ENCODE assay signal across 8 cellular contexts in the genomic region with DNA sequence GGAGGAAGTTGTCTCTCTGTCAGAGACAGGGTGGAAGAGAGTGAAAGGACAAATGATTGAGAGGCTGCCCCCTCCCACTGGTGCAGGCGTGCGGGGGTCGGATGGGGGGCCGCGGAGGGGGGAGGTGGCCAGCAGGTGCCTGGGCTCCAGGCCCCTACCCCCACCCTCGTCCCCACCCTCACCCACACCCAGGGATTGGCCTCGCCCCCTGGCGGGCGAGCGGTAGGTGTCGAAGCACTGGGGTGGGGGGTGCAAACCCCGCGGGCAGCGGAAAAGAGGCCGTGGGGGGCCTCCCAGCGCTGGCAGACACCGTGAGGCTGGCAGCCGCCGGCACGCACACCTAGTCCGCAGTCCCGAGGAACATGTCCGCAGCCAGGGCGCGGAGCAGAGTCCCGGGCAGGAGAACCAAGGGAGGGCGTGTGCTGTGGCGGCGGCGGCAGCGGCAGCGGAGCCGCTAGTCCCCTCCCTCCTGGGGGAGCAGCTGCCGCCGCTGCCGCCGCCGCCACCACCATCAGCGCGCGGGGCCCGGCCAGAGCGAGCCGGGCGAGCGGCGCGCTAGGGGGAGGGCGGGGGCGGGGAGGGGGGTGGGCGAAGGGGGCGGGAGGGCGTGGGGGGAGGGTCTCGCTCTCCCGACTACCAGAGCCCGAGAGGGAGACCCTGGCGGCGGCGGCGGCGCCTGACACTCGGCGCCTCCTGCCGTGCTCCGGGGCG. TPM values are rescaled to one million over a fixed set of nuclear protein-coding genes. Genes with fewer than 3 reads are reported as not detected.
DNase-seq lines count a peak whose midpoint lies in the region; ATAC-seq and TF ChIP-seq lines count a peak whose summit lies in the region.

A gene (plus strand): TSS at position 682 of the 711 bp plus-strand sequence. CDS start 32 bp downstream, outside the sequence.

- peak; percentile 68 for TF ChIP-seq CTCF in PC-3 (conservative IDR thresholded peaks at IDR 0.05; ENCODE audit: low read depth, low read length)
- TF ChIP-seq CTCF in esophagus squamous epithelium (IDR thresholded peaks at IDR 0.05) = peak; percentile 57 to 75 (median 72)

- H3K9ac ChIP-seq in PC-3 (ENCODE audit: low read length) = peak within 1 kb of the TSS; percentile 23; the same call in 1 of the 2 replicates

- H3K4me3 ChIP-seq in CD4-positive, alpha-beta memory T cell (ENCODE audit: low read length in 2 of 2) = peak within 1 kb of the TSS; percentile 71 to 99
- H3K4me3 ChIP-seq in PC-3 (ENCODE audit: low read length) (peak within 1 kb of the TSS; percentile 83), esophagus squamous epithelium (peak within 1 kb of the TSS; percentile 74 to 97 (median 84))

- H3K27ac Mint-ChIP-seq in CD4-positive, alpha-beta memory T cell = peak within 1 kb of the TSS; percentile 96 to 99 (median 98)
- H3K27ac Mint-ChIP-seq in activated T-cell treated with anti-CD3 and anti-CD28 coated beads, Interleukin-2, amount 50 U/mL, for 72 hours = peak within 1 kb of the TSS; percentile 99
- H3K27ac Mint-ChIP-seq in naive B cell = peak within 1 kb of the TSS; percentile 94 to 98 (median 98)
- H3K27ac Mint-ChIP-seq in stimulated activated naive B cell treated with anti-CD40 and anti-IgM and Interleukin-4, amounts not matched to agents 10 μg/mL and 1 μg/mL and 100 μg/mL, for 72 hours = peak within 1 kb of the TSS; percentile 95

- WGBS in esophagus squamous epithelium, 2 donors = 0% methylated on average over 2 of the region's 66 CpGs; no CpG with 5 or more reads in 1 of the 2 donors

- H3K9me3 Mint-ChIP-seq in CD4-positive, alpha-beta memory T cell = peaks cover 0 to 2% (median 0%) of the 10 kb centered on the region in 8 donors
- H3K9me3 Mint-ChIP-seq in activated T-cell treated with anti-CD3 and anti-CD28 coated beads, Interleukin-2, amount 50 U/mL, for 72 hours = no peaks in the 10 kb centered on the region
- no peaks in the 10 kb centered on the region for H3K9me3 Mint-ChIP-seq in naive B cell
- H3K9me3 Mint-ChIP-seq in stimulated activated naive B cell treated with anti-CD40 and anti-IgM and Interleukin-4, amounts not matched to agents 10 μg/mL and 1 μg/mL and 100 μg/mL, for 72 hours = no peaks in the 10 kb centered on the region

- peak within 1 kb of the TSS; percentile 91 for H2AFZ ChIP-seq in PC-3 (ENCODE audit: low read length)

- POLR2A ChIA-PET in CD4-positive, alpha-beta memory T cell (lab: Charles Lee; ENCODE audit: partially characterized antibody) = interaction anchor here (0.6 to 5.6 kb wide), 12 partner anchors 11 to 145 kb away, joined by 3 to 62 read pairs (median 9); a partner anchor contains a TSS
- POLR2A ChIA-PET in PC-3 (lab: Charles Lee; ENCODE audit: unreplicated experiment) = no interaction called here

- H4K20me1 ChIP-seq in PC-3 (ENCODE audit: low read length) = no peaks in the 10 kb centered on the region

- H3K4me1 ChIP-seq in CD4-positive, alpha-beta memory T cell (ENCODE audit: insufficient read depth, low read length) = peaks cover 51% of the 10 kb centered on the region
- H3K4me1 ChIP-seq in PC-3 (ENCODE audit: insufficient read depth, low read length) (peaks cover 19% of the 10 kb centered on the region; the same call in 1 of the 2 replicates), esophagus squamous epithelium (peaks cover 27 to 51% (median 28%) of the 10 kb centered on the region in 3 donors)

- peak within 1 kb of the TSS; percentile 86 for H3K27ac ChIP-seq in CD4-positive, alpha-beta memory T cell (ENCODE audit: low read depth, low read length)
- H3K27ac ChIP-seq in PC-3 (ENCODE audit: low read length) = no peak within 1 kb of the TSS
- H3K27ac ChIP-seq in esophagus squamous epithelium = peak within 1 kb of the TSS; percentile 95 to 99 (median 96)

- no TSS peak for BruUV-seq in PC-3 (replicated peaks; lab: Mats Ljungman, UMichigan)

- peak in 2 of 4 donors; percentile 51 to 74 for TF ChIP-seq POLR2A in esophagus squamous epithelium (IDR thresholded peaks at IDR 0.05)

- no peaks in the 10 kb centered on the region for H3K27me3 ChIP-seq in CD4-positive, alpha-beta memory T cell (ENCODE audit: insufficient read depth, low read length)
- H3K27me3 ChIP-seq in PC-3 (ENCODE audit: low read length) (no peaks in the 10 kb centered on the region), esophagus squamous epithelium (no peaks in the 10 kb centered on the region)

- intact Hi-C loops in CD4-positive, alpha-beta memory T cell (cut with micrococcal nuclease) = loop anchor here (1.0 to 10.0 kb wide), 7 partner anchors 15 to 895 kb away; a partner anchor contains a TSS
- intact Hi-C loops in PC-3 (cut with micrococcal nuclease) = loop anchor here (1.0 to 5.0 kb wide), 5 partner anchors 68 to 151 kb away; a partner anchor contains a TSS
- intact Hi-C loops in esophagus squamous epithelium (cut with DNase I) = loop anchor here (2.0 to 10.0 kb wide), 2 partner anchors 93 to 145 kb away; a partner anchor contains a TSS

- peak within 1 kb of the TSS; percentile 99 for H3K4me2 ChIP-seq in PC-3 (ENCODE audit: low read length)

- peaks cover 0 to 17% of the 10 kb centered on the region in 2 donors for H3K36me3 Mint-ChIP-seq in CD4-positive, alpha-beta memory T cell
- H3K36me3 Mint-ChIP-seq in activated T-cell treated with anti-CD3 and anti-CD28 coated beads, Interleukin-2, amount 50 U/mL, for 72 hours (ENCODE audit: insufficient read depth in 2 of 2) = no peaks in the 10 kb centered on the region
- no peaks in the 10 kb centered on the region for H3K36me3 Mint-ChIP-seq in naive B cell
- no peaks in the 10 kb centered on the region for H3K36me3 Mint-ChIP-seq in stimulated activated naive B cell treated with anti-CD40 and anti-IgM and Interleukin-4, amounts not matched to agents 10 μg/mL and 1 μg/mL and 100 μg/mL, for 72 hours

- ATAC-seq in GM19372 (IDR thresholded peaks at IDR 0.05; ENCODE audit: low read depth, unreplicated experiment) (peak; percentile 51), HG03558 (IDR thresholded peaks at IDR 0.05; ENCODE audit: extremely low read depth, unreplicated experiment) (peak; percentile 34), PC-3 (peak; percentile 63), naive B cell (ENCODE audit: low read depth in 2 of 2) (peak; percentile 71 to 73)
- ATAC-seq in activated T-cell treated with anti-CD3 and anti-CD28 coated beads, Interleukin-2, amount 50 U/mL, for 72 hours (replicated peaks in 1 of 2) = peak; percentile 72 to 79
- peak; percentile 75 to 81 for ATAC-seq in stimulated activated naive B cell treated with anti-CD40 and anti-IgM and Interleukin-4, amounts not matched to agents 10 μg/mL and 1 μg/mL and 100 μg/mL, for 72 hours (replicated peaks)

- peak; percentile 81 to 88 (median 84) for DNase-seq in CD4-positive, alpha-beta memory T cell
- peak; percentile 74 for DNase-seq in PC-3
- peak; percentile 85 for DNase-seq in activated T-cell treated with anti-CD3 and anti-CD28 coated beads, Interleukin-2, amount 50 U/mL, for 72 hours
- peak; percentile 22 for DNase-seq in esophagus squamous epithelium (lab: John Stamatoyannopoulos, UW)
- peak; percentile 87 for DNase-seq in naive B cell
- peak; percentile 83 for DNase-seq in stimulated activated naive B cell treated with anti-CD40 and anti-IgM and Interleukin-4, amounts not matched to agents 10 μg/mL and 1 μg/mL and 100 μg/mL, for 72 hours

- H3K27me3 Mint-ChIP-seq in CD4-positive, alpha-beta memory T cell = no peaks in the 10 kb centered on the region
- H3K27me3 Mint-ChIP-seq in activated T-cell treated with anti-CD3 and anti-CD28 coated beads, Interleukin-2, amount 50 U/mL, for 72 hours (ENCODE audit: low read depth) = no peaks in the 10 kb centered on the region
- H3K27me3 Mint-ChIP-seq in naive B cell = no peaks in the 10 kb centered on the region
- no peaks in the 10 kb centered on the region for H3K27me3 Mint-ChIP-seq in stimulated activated naive B cell treated with anti-CD40 and anti-IgM and Interleukin-4, amounts not matched to agents 10 μg/mL and 1 μg/mL and 100 μg/mL, for 72 hours

- no peaks in the 10 kb centered on the region for H3K79me2 ChIP-seq in PC-3 (ENCODE audit: low read length)

- H3K36me3 ChIP-seq in CD4-positive, alpha-beta memory T cell (ENCODE audit: insufficient read depth, low read length) = no peaks in the 10 kb centered on the region
- H3K36me3 ChIP-seq in PC-3 (ENCODE audit: low read depth, low read length) = no peaks in the 10 kb centered on the region
- H3K36me3 ChIP-seq in esophagus squamous epithelium = no peaks in the 10 kb centered on the region

- peak within 1 kb of the TSS; percentile 93 to 99 (median 98) for H3K4me3 Mint-ChIP-seq in CD4-positive, alpha-beta memory T cell
- peak within 1 kb of the TSS; percentile 98 to 99 for H3K4me3 Mint-ChIP-seq in activated T-cell treated with anti-CD3 and anti-CD28 coated beads, Interleukin-2, amount 50 U/mL, for 72 hours
- H3K4me3 Mint-ChIP-seq in naive B cell = peak within 1 kb of the TSS; percentile 97 to 100 (median 98)
- peak within 1 kb of the TSS; percentile 90 to 93 for H3K4me3 Mint-ChIP-seq in stimulated activated naive B cell treated with anti-CD40 and anti-IgM and Interleukin-4, amounts not matched to agents 10 μg/mL and 1 μg/mL and 100 μg/mL, for 72 hours

- H3K4me1 Mint-ChIP-seq in CD4-positive, alpha-beta memory T cell = peaks cover 36 to 64% (median 48%) of the 10 kb centered on the region in 4 donors
- peaks cover 53% of the 10 kb centered on the region for H3K4me1 Mint-ChIP-seq in activated T-cell treated with anti-CD3 and anti-CD28 coated beads, Interleukin-2, amount 50 U/mL, for 72 hours (ENCODE audit: low read depth)
- peaks cover 40 to 53% (median 51%) of the 10 kb centered on the region in 3 donors for H3K4me1 Mint-ChIP-seq in naive B cell
- peaks cover 31 to 48% of the 10 kb centered on the region in 2 donors for H3K4me1 Mint-ChIP-seq in stimulated activated naive B cell treated with anti-CD40 and anti-IgM and Interleukin-4, amounts not matched to agents 10 μg/mL and 1 μg/mL and 100 μg/mL, for 72 hours

- no peaks in the 10 kb centered on the region for H3K9me3 ChIP-seq in CD4-positive, alpha-beta memory T cell (ENCODE audit: control insufficient read depth in 1 of 2, low read length in 2 of 2)
- H3K9me3 ChIP-seq in PC-3 (ENCODE audit: low read length) (no peaks in the 10 kb centered on the region), esophagus squamous epithelium (no peaks in the 10 kb centered on the region)

- H3K9me2 ChIP-seq in PC-3 (replicated peaks; ENCODE audit: low read length) = no peaks in the 10 kb centered on the region

- H3F3A ChIP-seq in PC-3 (ENCODE audit: low read length, unreplicated experiment) = no peaks in the 10 kb centered on the region

- CTCF ChIA-PET in CD4-positive, alpha-beta memory T cell (lab: Charles Lee; ENCODE audit: partially characterized antibody) = interaction anchor here (0.6 to 4.4 kb wide), 8 partner anchors 10 to 154 kb away, joined by 3 to 36 read pairs (median 5); no protein-coding TSS in a partner anchor
- CTCF ChIA-PET in PC-3 (lab: Charles Lee) = interaction anchor here (0.6 to 1.0 kb wide), 2 partner anchors 12 to 147 kb away, joined by 3 read pairs; no protein-coding TSS in a partner anchor

RNA-seq across cellular contexts. Expression of the gene that starts here (rescaled TPM):
- 10 to 100 TPM; 81.3 to 85.9 TPM for total RNA-seq in CD4-positive, alpha-beta memory T cell
- 10 to 100 TPM in 1 of 2 donors, 1 to 10 TPM in 1; 4.3 to 11.5 TPM for polyA plus RNA-seq in CD4-positive, alpha-beta memory T cell
- 10.9 and 11.9 TPM in 2 replicates for total RNA-seq in PC-3 (2014; rRNA removed)
- total RNA-seq in activated T-cell treated with anti-CD3 and anti-CD28 coated beads, Interleukin-2, amount 50 U/mL, for 72 hours = 10 to 100 TPM; 26.7 to 37.3 TPM
- total RNA-seq in esophagus squamous epithelium = 10 to 100 TPM; 20.0 to 27.1 (median 23.8) TPM
- 1 to 10 TPM; 3.5 to 9.2 (median 4.9) TPM for polyA plus RNA-seq in naive B cell (ENCODE audit: low read depth in 6 of 6)

Comparison
In these comparisons a context has a peak if more than half of its experiments do, and no peak if none do; other contexts are left out.
1. DNase-seq: peak in every context shown above with its lines; median percentile 87 in naive B cell; 85 in activated T-cell treated with anti-CD3 and anti-CD28 coated beads, Interleukin-2, amount 50 U/mL, for 72 hours; 84 in CD4-positive, alpha-beta memory T cell; 83 in stimulated activated naive B cell treated with anti-CD40 and anti-IgM and Interleukin-4, amounts not matched to agents 10 μg/mL and 1 μg/mL and 100 μg/mL, for 72 hours; 74 in PC-3; 22 in esophagus squamous epithelium.